Comparison of ENCODE assay signal across 25 cellular contexts in the genomic region with DNA sequence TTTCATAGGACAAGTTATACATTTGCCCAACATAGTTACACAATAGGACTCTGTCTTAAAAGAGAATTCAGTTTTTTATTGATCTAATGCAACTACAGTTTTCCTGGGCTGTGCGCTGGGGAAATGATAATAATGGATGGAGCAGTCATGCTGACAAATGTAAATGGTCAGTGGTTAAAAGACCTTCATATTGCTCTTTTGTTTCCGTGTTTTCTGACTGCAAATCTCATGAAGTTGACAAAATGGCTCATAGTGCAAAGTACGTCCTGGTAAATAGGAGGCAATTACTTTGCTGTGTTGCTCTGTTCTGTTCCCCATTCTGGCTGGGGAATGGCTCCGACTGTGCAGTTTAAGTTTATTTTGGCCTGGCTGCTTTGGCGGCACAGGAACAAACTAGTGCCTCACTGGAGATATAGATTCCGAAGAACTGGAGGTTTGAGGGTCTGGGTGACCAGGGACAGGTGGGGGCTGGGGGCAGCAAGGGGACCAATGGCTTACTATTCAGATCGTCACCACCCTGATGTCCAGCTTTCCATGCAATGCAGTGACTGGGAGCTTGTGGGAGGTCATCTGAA. TPM values are rescaled to one million over a fixed set of nuclear protein-coding genes. Genes with fewer than 3 reads are reported as not detected.
DNase-seq lines count a peak whose midpoint lies in the region; ATAC-seq and TF ChIP-seq lines count a peak whose summit lies in the region.
"Had no signal": no experiment of that assay in that cellular context is flagged by ENCODE, and none has a peak within 500 bp of the region (broad histone marks: within the 10 kb centered on the region; RNA-seq: fewer than 3 reads in every experiment).

No MANE protein-coding gene starts in this region.

- peaks cover 79% of the 10 kb centered on the region for H3K4me1 Mint-ChIP-seq in activated CD4-positive, alpha-beta T cell treated with anti-CD3 and anti-CD28 coated beads for 36 hours
- peaks cover 83% of the 10 kb centered on the region for H3K4me1 Mint-ChIP-seq in activated naive CD8-positive, alpha-beta T cell treated with anti-CD3 and anti-CD28 coated beads, Interleukin-2, amount 50 U/mL, for 24 hours

- H3K36me3 Mint-ChIP-seq in activated CD4-positive, alpha-beta T cell treated with anti-CD3 and anti-CD28 coated beads for 36 hours (ENCODE audit: low read depth) = peaks cover 57% of the 10 kb centered on the region
- H3K36me3 Mint-ChIP-seq in activated naive CD8-positive, alpha-beta T cell treated with anti-CD3 and anti-CD28 coated beads, Interleukin-2, amount 50 U/mL, for 24 hours (ENCODE audit: low read depth) = peaks cover 73% of the 10 kb centered on the region

- no peaks in the 10 kb centered on the region for H3K36me3 ChIP-seq in mucosa of descending colon (ENCODE audit: low read depth)
- H3K36me3 ChIP-seq: cardiac muscle cell, WERI-Rb-1 had no signal

- POLR2A ChIA-PET in activated CD4-positive, alpha-beta T cell treated with anti-CD3 and anti-CD28 coated beads for 36 hours (lab: Charles Lee) = no interaction called here

- no peak overlapping the region for H3K4me3 Mint-ChIP-seq in activated CD4-positive, alpha-beta T cell treated with anti-CD3 and anti-CD28 coated beads for 36 hours
- H3K4me3 Mint-ChIP-seq in activated naive CD8-positive, alpha-beta T cell treated with anti-CD3 and anti-CD28 coated beads, Interleukin-2, amount 50 U/mL, for 24 hours = no peak overlapping the region
- H3K4me3 Mint-ChIP-seq: HFFc6, naive B cell had no signal

- peak; percentile 5 for TF ChIP-seq POLR2A in GM19099 (IDR thresholded peaks at IDR 0.05; ENCODE audit: extremely low read depth, insufficient read length, low read depth)

- DNase-seq in activated CD4-positive, alpha-beta T cell treated with anti-CD3 and anti-CD28 coated beads for 36 hours = no peak
- no peak for DNase-seq in activated CD4-positive, alpha-beta T cell treated with anti-CD3 and anti-CD28 coated beads for 4 hours
- DNase-seq in activated naive CD8-positive, alpha-beta T cell treated with anti-CD3 and anti-CD28 coated beads, Interleukin-2, amount 50 U/mL, for 24 hours = no peak
- peak in 1 of 3 donors; percentile 38 for DNase-seq in mucosa of descending colon
- no peak for DNase-seq in NCI-H774 (lab: John Stamatoyannopoulos, UW)
- DNase-seq in Kasumi-1 (lab: John Stamatoyannopoulos, UW) = no peak
- DNase-seq: activated CD8-positive, alpha-beta memory T cell treated with anti-CD3 and anti-CD28 coated beads for 24 hours; activated effector memory CD4-positive, alpha-beta T cell treated with anti-CD3 and anti-CD28 coated beads, Interleukin-2, amount 50 U/mL, for 16 hours; amniotic stem cell; DMS 273 treated with DMSO at 0.1 percent for 48 hours; dorsolateral prefrontal cortex; foreskin fibroblast; HFFc6; MM.1S; naive B cell; NCI-H1694; NCI-H82; SHP77; WERI-Rb-1 had no signal

- no peaks in the 10 kb centered on the region for H3K9me3 Mint-ChIP-seq in activated CD4-positive, alpha-beta T cell treated with anti-CD3 and anti-CD28 coated beads for 36 hours (ENCODE audit: low read depth)
- no peaks in the 10 kb centered on the region for H3K9me3 Mint-ChIP-seq in activated naive CD8-positive, alpha-beta T cell treated with anti-CD3 and anti-CD28 coated beads, Interleukin-2, amount 50 U/mL, for 24 hours
- H3K9me3 Mint-ChIP-seq: HFFc6, naive B cell had no signal

- CTCF ChIA-PET in activated CD4-positive, alpha-beta T cell treated with anti-CD3 and anti-CD28 coated beads for 36 hours (lab: Charles Lee) = interaction anchor here (1.4 to 2.3 kb wide), 2 partner anchors 9 to 37 kb away, joined by 3 to 17 read pairs; no protein-coding TSS in a partner anchor

- peaks cover 16% of the 10 kb centered on the region for H3K4me1 ChIP-seq in mucosa of descending colon (ENCODE audit: low read depth)
- H3K4me1 ChIP-seq: parathyroid adenoma had no signal

- no peak for TF ChIP-seq CTCF in mucosa of descending colon (IDR thresholded peaks at IDR 0.05)

- peak overlapping the region; percentile 52 for H3K27ac Mint-ChIP-seq in activated CD4-positive, alpha-beta T cell treated with anti-CD3 and anti-CD28 coated beads for 36 hours
- peak overlapping the region; percentile 26 for H3K27ac Mint-ChIP-seq in activated naive CD8-positive, alpha-beta T cell treated with anti-CD3 and anti-CD28 coated beads, Interleukin-2, amount 50 U/mL, for 24 hours
- H3K27ac Mint-ChIP-seq: HFFc6 had no signal

- no peaks in the 10 kb centered on the region for H3K9me3 ChIP-seq in mucosa of descending colon

- H3K27me3 Mint-ChIP-seq in activated CD4-positive, alpha-beta T cell treated with anti-CD3 and anti-CD28 coated beads for 36 hours = no peaks in the 10 kb centered on the region
- no peaks in the 10 kb centered on the region for H3K27me3 Mint-ChIP-seq in activated naive CD8-positive, alpha-beta T cell treated with anti-CD3 and anti-CD28 coated beads, Interleukin-2, amount 50 U/mL, for 24 hours

- intact Hi-C loops in activated CD4-positive, alpha-beta T cell treated with anti-CD3 and anti-CD28 coated beads for 36 hours (cut with DNase I, micrococcal nuclease) = no loop called here
- intact Hi-C loops in mucosa of descending colon (cut with DNase I, micrococcal nuclease) = no loop called here

- ATAC-seq in activated CD4-positive, alpha-beta T cell treated with anti-CD3 and anti-CD28 coated beads for 36 hours = no peak
- no peak for ATAC-seq in activated naive CD8-positive, alpha-beta T cell treated with anti-CD3 and anti-CD28 coated beads, Interleukin-2, amount 50 U/mL, for 24 hours
- ATAC-seq in mucosa of descending colon (peak; percentile 82), GM21723 (IDR thresholded peaks at IDR 0.05; ENCODE audit: unreplicated experiment) (no peak)
- ATAC-seq: sciatic nerve had no signal

- no peak overlapping the region for H3K4me3 ChIP-seq in mucosa of descending colon
- H3K4me3 ChIP-seq: cardiac muscle cell, dorsolateral prefrontal cortex, lung had no signal

RNA-seq across cellular contexts. Expression of gene PTTG1, which starts 54.3 kb away (rescaled TPM):
- 100 to 1,000 TPM; 169 to 212 TPM for total RNA-seq in activated CD4-positive, alpha-beta T cell treated with anti-CD3 and anti-CD28 coated beads for 36 hours
- total RNA-seq in mucosa of descending colon = 10 to 100 TPM in 1 of 3 donors, 1 to 10 TPM in 2; 5.8 to 46.8 (median 9.0) TPM

RNA-seq across cellular contexts. Expression of gene SLU7, which starts 57.1 kb away (rescaled TPM):
- 10 to 100 TPM; 41.1 to 53.0 TPM for total RNA-seq in activated CD4-positive, alpha-beta T cell treated with anti-CD3 and anti-CD28 coated beads for 36 hours
- total RNA-seq in mucosa of descending colon = 10 to 100 TPM; 46.4 to 52.3 (median 49.5) TPM
